ENCODE assay signal across 20 cellular contexts in the genomic region with DNA sequence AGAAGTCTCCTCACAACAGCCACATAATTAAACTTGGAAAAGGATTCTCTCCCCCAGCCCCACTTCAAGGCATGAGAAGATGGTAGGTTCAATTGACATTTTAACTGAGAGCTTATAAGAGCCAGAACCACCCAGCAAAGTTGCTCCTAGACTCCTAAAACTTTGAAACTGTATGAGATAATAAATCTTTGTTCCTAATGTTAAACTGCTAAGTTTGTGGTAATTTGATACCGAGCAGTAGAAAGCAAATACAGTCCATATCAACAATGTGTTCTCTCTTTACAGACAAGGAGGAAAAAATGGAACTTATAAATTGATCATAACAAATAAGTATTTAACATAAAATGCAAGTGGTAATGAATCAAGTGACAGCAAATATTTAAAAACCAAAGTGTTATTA.
A peak's percentile ranks its signal among the peaks of the same experiment; 100 is the strongest.
DNase-seq lines count a peak whose midpoint lies in the region; ATAC-seq and TF ChIP-seq lines count a peak whose summit lies in the region.
"Had no signal": no experiment of that assay in that cellular context is flagged by ENCODE, and none has a peak within 500 bp of the region (broad histone marks: within the 10 kb centered on the region; RNA-seq: fewer than 3 reads in every experiment).

No MANE protein-coding gene starts in this region.

- no peaks in the 10 kb centered on the region for H3K79me2 ChIP-seq in parathyroid adenoma

- no peaks in the 10 kb centered on the region for H3K36me3 ChIP-seq in SK-N-MC (ENCODE audit: insufficient read depth, low read length)
- no peaks in the 10 kb centered on the region for H3K36me3 ChIP-seq in parathyroid adenoma (ENCODE audit: control insufficient read depth, insufficient read depth, low read length)
- H3K36me3 ChIP-seq in left ventricle myocardium inferior: no peaks in the 10 kb centered on the region
- H3K36me3 ChIP-seq in thyroid gland: no peaks in the 10 kb centered on the region
- H3K36me3 ChIP-seq: BE2C, HAP-1 had no signal

- H2AFZ ChIP-seq in parathyroid adenoma: peak overlapping the region; percentile 45
- H2AFZ ChIP-seq: GM23248 had no signal

- TF ChIP-seq POLR2A in thyroid gland (IDR thresholded peaks at IDR 0.05): no peak

- H3K27me3 ChIP-seq in parathyroid adenoma (ENCODE audit: control insufficient read depth, insufficient read depth, low read length): no peaks in the 10 kb centered on the region
- no peaks in the 10 kb centered on the region for H3K27me3 ChIP-seq in left ventricle myocardium inferior (ENCODE audit: low read depth)
- H3K27me3 ChIP-seq in thyroid gland: no peaks in the 10 kb centered on the region
- H3K27me3 ChIP-seq: BE2C had no signal

- DNase-seq in NCI-H510A treated with DMSO at 0.1 percent for 48 hours (lab: John Stamatoyannopoulos, UW) (peak; percentile 38), NCI-H510A (lab: John Stamatoyannopoulos, UW) (no peak), SK-N-MC (ENCODE audit: low read depth, low spot score) (no peak), left kidney (ENCODE audit: low read depth, low spot score) (peak; percentile 56), left ventricle myocardium inferior (no peak), thyroid gland (no peak)
- DNase-seq in stimulated activated naive CD8-positive, alpha-beta T cell treated with anti-CD3 and anti-CD28 coated beads, Interleukin-15, Interleukin-2, amounts not matched to agents 100 U/mL and 50 U/mL, for 24 hours: no peak
- DNase-seq: ACHN; BE2C; C1 segment of cervical spinal cord; Caco-2; CD4-positive, CD25-positive, alpha-beta regulatory T cell; CD8-positive, alpha-beta memory T cell; DMS79 treated with DMSO at 0.1 percent for 48 hours; GF-D8; GM23248; HFFc6; KBM-7 had no signal

- no peak for ATAC-seq in stimulated activated naive CD8-positive, alpha-beta T cell treated with anti-CD3 and anti-CD28 coated beads, Interleukin-15, Interleukin-2, amounts not matched to agents 100 U/mL and 50 U/mL, for 24 hours

- TF ChIP-seq CTCF in parathyroid adenoma (IDR thresholded peaks at IDR 0.05): no peak
- no peak for TF ChIP-seq CTCF in left ventricle myocardium inferior (IDR thresholded peaks at IDR 0.05; ENCODE audit: borderline replicate concordance)
- no peak for TF ChIP-seq CTCF in thyroid gland (IDR thresholded peaks at IDR 0.05)

- intact Hi-C loops in left ventricle myocardium inferior (cut with micrococcal nuclease): no loop called here
- intact Hi-C loops in thyroid gland (cut with DNase I): no loop called here

- H3K9me3 ChIP-seq in SK-N-MC (ENCODE audit: low read depth, low read length) (no peaks in the 10 kb centered on the region), parathyroid adenoma (ENCODE audit: control insufficient read depth, low read length) (no peaks in the 10 kb centered on the region), left ventricle myocardium inferior (replicated peaks) (no peaks in the 10 kb centered on the region), thyroid gland (no peaks in the 10 kb centered on the region)
- H3K9me3 ChIP-seq: BE2C, Caco-2, HAP-1 had no signal

- H3K4me1 ChIP-seq in parathyroid adenoma: peaks cover 18% of the 10 kb centered on the region
- H3K4me1 ChIP-seq in left ventricle myocardium inferior: no peaks in the 10 kb centered on the region
- H3K4me1 ChIP-seq in thyroid gland: no peaks in the 10 kb centered on the region
- H3K4me1 ChIP-seq: BE2C, Caco-2, HAP-1 had no signal

- WGBS in thyroid gland, 2 donors: 72 to 87% methylated on average over 1 of the region's 1 CpG

- H3K4me2 ChIP-seq in parathyroid adenoma (ENCODE audit: low read length): peak overlapping the region; percentile 66

- H3K4me3 ChIP-seq in SK-N-MC (no peak overlapping the region), parathyroid adenoma (ENCODE audit: low read depth, low read length) (peak overlapping the region; percentile 31), left ventricle myocardium inferior (no peak overlapping the region), thyroid gland (replicated peaks in 1 of 3) (no peak overlapping the region)
- H3K4me3 ChIP-seq: GM23248, HAP-1 had no signal

- H3K27ac ChIP-seq in SK-N-MC: peak overlapping the region; percentile 22; the same call in 1 of the 2 replicates
- H3K27ac ChIP-seq in parathyroid adenoma: peak overlapping the region; percentile 66
- H3K27ac ChIP-seq in left ventricle myocardium inferior (replicated peaks): no peak overlapping the region
- H3K27ac ChIP-seq in thyroid gland: no peak overlapping the region
- H3K27ac ChIP-seq: GM23248 had no signal

- no peak overlapping the region for H3K9ac ChIP-seq in SK-N-MC (ENCODE audit: insufficient read length)
- no peak overlapping the region for H3K9ac ChIP-seq in parathyroid adenoma
- H3K9ac ChIP-seq: GM23248 had no signal

Comparison
In these comparisons a context has a peak if more than half of its experiments do, and no peak if none do; other contexts are left out.
1. DNase-seq: peak in NCI-H510A treated with DMSO at 0.1 percent for 48 hours (single experiment) and left kidney (single experiment); none in NCI-H510A (single experiment), SK-N-MC (single experiment), left ventricle myocardium inferior (single experiment), thyroid gland (0 of 2) and stimulated activated naive CD8-positive, alpha-beta T cell treated with anti-CD3 and anti-CD28 coated beads, Interleukin-15, Interleukin-2, amounts not matched to agents 100 U/mL and 50 U/mL, for 24 hours (single experiment).
2. H3K27ac ChIP-seq: peak in SK-N-MC (single experiment) and parathyroid adenoma (single experiment); none in left ventricle myocardium inferior (single experiment) and thyroid gland (0 of 3).